8 cellular contexts compared by ENCODE assay signal in the genomic region with DNA sequence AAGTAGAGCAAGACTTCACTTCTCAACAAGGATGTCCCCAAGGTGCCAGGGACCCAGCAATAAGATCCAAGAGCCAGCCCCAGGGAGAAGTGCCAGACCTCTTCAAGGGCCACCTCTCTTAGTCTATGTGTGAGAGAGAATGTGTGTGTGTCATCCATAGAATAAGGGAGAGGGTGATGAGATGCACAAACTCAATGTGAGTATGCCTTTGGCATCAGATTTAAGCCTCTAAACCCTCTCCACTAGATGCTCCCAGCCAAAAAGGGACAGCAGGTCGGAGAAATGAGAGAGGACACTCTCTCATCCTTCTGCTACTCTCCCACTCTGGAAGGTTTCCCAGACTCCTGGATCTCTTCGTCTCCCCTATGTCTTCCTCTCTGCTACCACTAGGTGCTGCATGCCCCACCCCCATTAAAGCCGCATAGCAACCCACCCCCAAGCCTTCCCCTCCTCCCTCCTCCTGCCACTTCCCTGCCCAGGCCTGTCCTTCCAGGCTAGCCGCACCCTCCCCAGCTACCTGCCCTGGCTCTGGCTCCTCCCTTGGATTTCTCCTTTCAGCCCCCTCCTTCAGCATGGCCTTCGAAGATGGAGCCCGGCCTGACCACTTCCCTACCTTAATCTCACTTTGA. TPM values are rescaled to one million over a fixed set of nuclear protein-coding genes. Genes with fewer than 3 reads are reported as not detected.
DNase-seq lines count a peak whose midpoint lies in the region; ATAC-seq and TF ChIP-seq lines count a peak whose summit lies in the region.

No MANE protein-coding gene starts in this region.

- TF ChIP-seq POLR2A in gastroesophageal sphincter (IDR thresholded peaks at IDR 0.05), result no peak
- no peak for TF ChIP-seq POLR2A in suprapubic skin (IDR thresholded peaks at IDR 0.05)

- peak overlapping the region; percentile 78 for H3K27ac Mint-ChIP-seq in T-helper 1 cell treated with Interleukin-12 subunit alpha and Interleukin-12 subunit beta and Interleukin-4 antibody, amounts not matched to agents 30 μg/mL and 1 μg/mL, for 36 hours

- H3K27me3 Mint-ChIP-seq in T-helper 1 cell treated with Interleukin-12 subunit alpha and Interleukin-12 subunit beta and Interleukin-4 antibody, amounts not matched to agents 30 μg/mL and 1 μg/mL, for 36 hours (ENCODE audit: low read depth), result no peaks in the 10 kb centered on the region

- H3K27ac ChIP-seq in WERI-Rb-1, result peak overlapping the region; percentile 70
- peak overlapping the region; percentile 6 to 99 (median 96) for H3K27ac ChIP-seq in gastroesophageal sphincter
- peak overlapping the region; percentile 99 for H3K27ac ChIP-seq in suprapubic skin

- TF ChIP-seq CTCF in WERI-Rb-1 (IDR thresholded peaks at IDR 0.05; ENCODE audit: low read depth, low read length), result peak; percentile 61
- peak in 2 of 4 experiments; percentile 10 to 25 for TF ChIP-seq CTCF in gastroesophageal sphincter (IDR thresholded peaks at IDR 0.05)
- peak in 1 of 2 donors; percentile 21 for TF ChIP-seq CTCF in suprapubic skin (IDR thresholded peaks at IDR 0.05)

- H3K36me3 Mint-ChIP-seq in T-helper 1 cell treated with Interleukin-12 subunit alpha and Interleukin-12 subunit beta and Interleukin-4 antibody, amounts not matched to agents 30 μg/mL and 1 μg/mL, for 36 hours (ENCODE audit: low read depth), result peaks cover 17% of the 10 kb centered on the region

- H3K4me3 Mint-ChIP-seq in T-helper 1 cell treated with Interleukin-12 subunit alpha and Interleukin-12 subunit beta and Interleukin-4 antibody, amounts not matched to agents 30 μg/mL and 1 μg/mL, for 36 hours, result peak overlapping the region; percentile 61

- ATAC-seq in gastroesophageal sphincter, result no peak

- H3K4me1 Mint-ChIP-seq in T-helper 1 cell treated with Interleukin-12 subunit alpha and Interleukin-12 subunit beta and Interleukin-4 antibody, amounts not matched to agents 30 μg/mL and 1 μg/mL, for 36 hours (ENCODE audit: low read depth), result peaks cover 58% of the 10 kb centered on the region

- WGBS in gastroesophageal sphincter (ENCODE audit: low coverage in 1 of 2), 2 donors, result 32% methylated on average over 5 of the region's 6 CpGs; no CpG with 5 or more reads in 1 of the 2 donors
- WGBS in suprapubic skin, result 33% methylated on average over 6 of the region's 6 CpGs

- no peaks in the 10 kb centered on the region for H3K9me3 ChIP-seq in WERI-Rb-1 (ENCODE audit: severe bottlenecking)
- no peaks in the 10 kb centered on the region for H3K9me3 ChIP-seq in gastroesophageal sphincter
- no peaks in the 10 kb centered on the region for H3K9me3 ChIP-seq in suprapubic skin

- DNase-seq in T-helper 1 cell, result no peak
- peak; percentile 93 for DNase-seq in WERI-Rb-1
- DNase-seq in suprapubic skin (ENCODE audit: low spot score in 2 of 2), result peak in 1 of 2 donors; percentile 77
- no peak for DNase-seq in activated CD8-positive, alpha-beta memory T cell treated with anti-CD3 and anti-CD28 coated beads for 24 hours
- DNase-seq in NOMO-1 treated with DMSO at 0.1 percent for 48 hours (lab: John Stamatoyannopoulos, UW; ENCODE audit: unreplicated experiment), result no peak
- no peak for DNase-seq in stimulated activated CD4-positive, alpha-beta T cell treated with anti-CD3 and anti-CD28 coated beads, Interleukin-1b, Interleukin-23, amount 100 ng/mL, for 48 hours

- no peaks in the 10 kb centered on the region for H3K9me3 Mint-ChIP-seq in T-helper 1 cell treated with Interleukin-12 subunit alpha and Interleukin-12 subunit beta and Interleukin-4 antibody, amounts not matched to agents 30 μg/mL and 1 μg/mL, for 36 hours

- no peaks in the 10 kb centered on the region for H3K36me3 ChIP-seq in WERI-Rb-1
- peaks cover 0 to 23% of the 10 kb centered on the region in 2 donors for H3K36me3 ChIP-seq in gastroesophageal sphincter
- peaks cover 15% of the 10 kb centered on the region for H3K36me3 ChIP-seq in suprapubic skin

- H3K4me3 ChIP-seq in WERI-Rb-1 (ENCODE audit: low read depth, low read length) (no peak overlapping the region), gastroesophageal sphincter (no peak overlapping the region), suprapubic skin (peak overlapping the region; percentile 10)

- no peak for TF ChIP-seq EP300 in gastroesophageal sphincter (IDR thresholded peaks at IDR 0.05)
- no peak for TF ChIP-seq EP300 in suprapubic skin (IDR thresholded peaks at IDR 0.05)

- H3K4me1 ChIP-seq in gastroesophageal sphincter (peaks cover 0 to 97% (median 42%) of the 10 kb centered on the region in 3 donors), suprapubic skin (peaks cover 95% of the 10 kb centered on the region)

- H3K27me3 ChIP-seq in WERI-Rb-1 (ENCODE audit: insufficient read depth, low read depth, severe bottlenecking), result no peaks in the 10 kb centered on the region
- no peaks in the 10 kb centered on the region for H3K27me3 ChIP-seq in gastroesophageal sphincter
- no peaks in the 10 kb centered on the region for H3K27me3 ChIP-seq in suprapubic skin

RNA-seq across cellular contexts. Expression of a gene that starts 7.6 kb away (rescaled TPM):
- total RNA-seq in gastroesophageal sphincter (10 to 100 TPM; 15.6 to 26.6 (median 22.9) TPM), suprapubic skin (100 to 1,000 TPM; 140 to 198 (median 172) TPM)

RNA-seq across cellular contexts. Expression of a gene that starts 17.3 kb away (rescaled TPM):
- total RNA-seq in gastroesophageal sphincter (1 to 10 TPM in 2 of 4 donors, under 1 TPM in 2; 0.40 to 5.8 (median 2.6) TPM), suprapubic skin (10 to 100 TPM in 1 of 4 donors, 1 to 10 TPM in 3; 2.9 to 29.1 (median 6.8) TPM)

RNA-seq across cellular contexts. Expression of a gene that starts 43.7 kb away (rescaled TPM):
- 10 to 100 TPM; 11.3 to 47.5 (median 24.1) TPM for total RNA-seq in gastroesophageal sphincter
- 100 to 1,000 TPM in 1 of 4 donors, 10 to 100 TPM in 3; 35.6 to 175 (median 56.7) TPM for total RNA-seq in suprapubic skin

RNA-seq across cellular contexts. Expression of a gene that starts 43.7 kb away (rescaled TPM):
- total RNA-seq in gastroesophageal sphincter (1 to 10 TPM in 2 of 4 donors, under 1 TPM in 2; 0.13 to 2.3 (median 0.64) TPM), suprapubic skin (10 to 100 TPM in 1 of 4 donors, 1 to 10 TPM in 3; 5.7 to 10.6 (median 6.1) TPM)

RNA-seq across cellular contexts. Expression of a gene that starts 43.9 kb away (rescaled TPM):
- 10 to 100 TPM; 14.9 to 27.7 (median 17.4) TPM for total RNA-seq in gastroesophageal sphincter
- total RNA-seq in suprapubic skin, result 10 to 100 TPM in 3 of 4 donors, 1 to 10 TPM in 1; 5.9 to 38.9 (median 15.2) TPM

Comparison
In these comparisons a context has a peak if more than half of its experiments do, and no peak if none do; other contexts are left out.
1. RNA of a gene that starts 7.6 kb away (total RNA-seq): 140 to 198 TPM in suprapubic skin; 15.6 to 26.6 TPM in gastroesophageal sphincter; every median in the first group is over 4 times any median in the second.
2. Peak in every context shown above with its lines, with median percentiles within 50 percentile points of each other: H3K27ac ChIP-seq.